In the genomic region with DNA sequence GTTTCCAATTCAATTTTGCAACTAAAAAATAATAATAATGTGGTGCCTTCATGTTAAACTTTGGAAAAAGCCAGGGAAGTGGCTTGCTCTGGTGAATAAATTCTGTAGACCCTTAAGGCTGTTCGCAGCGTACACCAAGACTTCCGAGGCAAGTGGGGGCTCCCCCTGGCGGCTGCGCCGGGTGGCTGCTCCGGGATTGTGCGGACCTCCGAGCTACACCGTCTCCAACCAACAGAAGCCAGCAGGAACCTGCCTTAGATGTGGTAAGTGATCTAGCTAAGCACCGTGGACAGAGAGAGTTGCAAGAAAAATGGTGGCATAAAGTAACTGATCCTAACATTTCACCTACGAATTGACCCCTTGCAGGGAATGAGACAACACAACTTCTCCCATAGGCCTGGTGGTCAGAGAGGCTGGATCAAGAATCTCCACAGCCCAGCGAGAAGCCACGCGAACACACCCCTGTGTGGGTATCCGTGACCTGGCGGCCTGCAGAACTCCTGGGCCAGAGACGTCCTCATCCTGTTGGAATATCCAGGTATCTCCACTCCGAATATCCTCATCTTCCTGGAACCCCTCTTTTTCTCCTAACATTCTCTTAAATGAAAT, we compare ENCODE assay signal across 9 cellular contexts.
A peak's percentile ranks its signal among the peaks of the same experiment; 100 is the strongest.
DNase-seq lines count a peak whose midpoint lies in the region; ATAC-seq, FAIRE-seq and TF ChIP-seq lines count a peak whose summit lies in the region.
"Had no signal": no experiment of that assay in that cellular context is flagged by ENCODE, and none has a peak within 500 bp of the region (broad histone marks: within the 10 kb centered on the region; RNA-seq: fewer than 3 reads in every experiment).

No MANE protein-coding gene starts in this region.

- H3K9me3 ChIP-seq in gastroesophageal sphincter (peaks cover 0 to 9% (median 0%) of the 10 kb centered on the region in 3 donors), neuronal stem cell (replicated peaks in 1 of 2; ENCODE audit: control insufficient read depth in 2 of 2, insufficient read depth in 1 of 2, low read depth in 1 of 2, low read length in 2 of 2) (peaks cover 3 to 7% of the 10 kb centered on the region in 2 donors), testis (no peaks in the 10 kb centered on the region)

- H3K36me3 ChIP-seq in gastroesophageal sphincter (no peaks in the 10 kb centered on the region), neuronal stem cell (replicated peaks in 1 of 2; ENCODE audit: control insufficient read depth in 2 of 2, insufficient read depth in 2 of 2, low read length in 2 of 2) (no peaks in the 10 kb centered on the region), testis (ENCODE audit: low read depth, missing control alignments) (no peaks in the 10 kb centered on the region)

- H3K27me3 Mint-ChIP-seq in activated T-helper 1 cell treated with anti-CD3 and anti-CD28 coated beads, Interleukin-12 subunit alpha, Interleukin-12 subunit beta, Interleukin-2, Interleukin-4 antibody, amounts not matched to agents 30 ng/mL and 10 ng/mL and 1 ng/mL, durations not matched to agents 14 hours and 24 hours and 36 hours (ENCODE audit: insufficient read depth) = peaks cover 13% of the 10 kb centered on the region

- no peak overlapping the region for H3K9ac ChIP-seq in neuronal stem cell (ENCODE audit: low read depth, low read length, poor library complexity)

- H4K8ac ChIP-seq in neuronal stem cell (ENCODE audit: low read depth, low read length) = no peak overlapping the region

- no peak overlapping the region for H2AFZ ChIP-seq in neuronal stem cell (ENCODE audit: low read length)

- H3K27me3 ChIP-seq in gastroesophageal sphincter (no peaks in the 10 kb centered on the region), neuronal stem cell (ENCODE audit: control insufficient read depth in 3 of 3, insufficient read depth in 3 of 3, low read depth in 1 of 3, low read length in 3 of 3) (peaks cover 0 to 5% (median 0%) of the 10 kb centered on the region in 3 experiments), testis (no peaks in the 10 kb centered on the region)

- H3K4me3 ChIP-seq in gastroesophageal sphincter = peak overlapping the region; percentile 20 to 47
- peak overlapping the region in 1 of 2 donors; percentile 72 for H3K4me3 ChIP-seq in neuronal stem cell (ENCODE audit: low read length in 2 of 2)
- H3K4me3 ChIP-seq in testis = peak overlapping the region; percentile 22 to 36

- no peak for FAIRE-seq in GM12892 (lab: Jason Lieb, UNC)
- FAIRE-seq: frontal cortex had no signal

- no peak overlapping the region for H3K18ac ChIP-seq in neuronal stem cell (ENCODE audit: low read length)

- H3K27ac ChIP-seq in gastroesophageal sphincter (no peak overlapping the region), neuronal stem cell (replicated peaks; ENCODE audit: low read length) (no peak overlapping the region), testis (no peak overlapping the region)

- no peak for TF ChIP-seq EP300 in gastroesophageal sphincter (IDR thresholded peaks at IDR 0.05)

- H3K4ac ChIP-seq in neuronal stem cell (ENCODE audit: low read length) = no peak overlapping the region

- H2BK120ac ChIP-seq in neuronal stem cell (ENCODE audit: low read depth, low read length) = no peak overlapping the region

- H2BK15ac ChIP-seq in neuronal stem cell (ENCODE audit: low read length) = no peak overlapping the region

- TF ChIP-seq POLR2A in GM12892 (IDR thresholded peaks at IDR 0.05; ENCODE audit: low read depth, low read length) = no peak
- no peak for TF ChIP-seq POLR2A in gastroesophageal sphincter (IDR thresholded peaks at IDR 0.05)
- TF ChIP-seq POLR2A in testis (IDR thresholded peaks at IDR 0.05) = no peak

- peak; percentile 83 to 92 (median 90) for TF ChIP-seq CTCF in gastroesophageal sphincter (IDR thresholded peaks at IDR 0.05)
- peak; percentile 66 to 84 (median 78) for TF ChIP-seq CTCF in testis (IDR thresholded peaks at IDR 0.05)

- H3K4me2 ChIP-seq in neuronal stem cell (ENCODE audit: insufficient read depth, low read length, poor library complexity, severe bottlenecking) = no peak overlapping the region

- H3K14ac ChIP-seq in neuronal stem cell (ENCODE audit: low read length) = no peak overlapping the region

- H3K4me1 ChIP-seq in gastroesophageal sphincter (no peaks in the 10 kb centered on the region), neuronal stem cell (ENCODE audit: control insufficient read depth in 2 of 2, insufficient read depth in 1 of 2, low read depth in 1 of 2, low read length in 2 of 2) (no peaks in the 10 kb centered on the region), testis (no peaks in the 10 kb centered on the region)

- no peak overlapping the region for H3K23ac ChIP-seq in neuronal stem cell (ENCODE audit: low read depth, low read length, poor library complexity)

- H4K91ac ChIP-seq in neuronal stem cell (ENCODE audit: low read depth, low read length, poor library complexity) = no peak overlapping the region

- H2BK5ac ChIP-seq in neuronal stem cell (ENCODE audit: low read length) = no peak overlapping the region

- H2BK12ac ChIP-seq in neuronal stem cell (ENCODE audit: low read length) = no peak overlapping the region

- DNase-seq in GM12892 (ENCODE audit: insufficient read length) (peak; percentile 23), NCI-H748 treated with DMSO at 0.1 percent for 48 hours (lab: John Stamatoyannopoulos, UW) (peak; percentile 11), neuronal stem cell (ENCODE audit: low spot score) (peak; percentile 61), testis (peak; percentile 92)
- DNase-seq in activated T-helper 1 cell treated with anti-CD3 and anti-CD28 coated beads, Interleukin-12 subunit alpha, Interleukin-12 subunit beta, Interleukin-2, Interleukin-4 antibody, amounts not matched to agents 30 ng/mL and 10 ng/mL and 1 ng/mL, durations not matched to agents 14 hours and 24 hours and 36 hours (ENCODE audit: low spot score) = peak; percentile 8

- H2AK5ac ChIP-seq in neuronal stem cell (ENCODE audit: low read depth, low read length) = no peak overlapping the region

- H3K9me3 Mint-ChIP-seq in activated T-helper 1 cell treated with anti-CD3 and anti-CD28 coated beads, Interleukin-12 subunit alpha, Interleukin-12 subunit beta, Interleukin-2, Interleukin-4 antibody, amounts not matched to agents 30 ng/mL and 10 ng/mL and 1 ng/mL, durations not matched to agents 14 hours and 24 hours and 36 hours = peaks cover 14% of the 10 kb centered on the region

- H3K36me3 Mint-ChIP-seq in activated T-helper 1 cell treated with anti-CD3 and anti-CD28 coated beads, Interleukin-12 subunit alpha, Interleukin-12 subunit beta, Interleukin-2, Interleukin-4 antibody, amounts not matched to agents 30 ng/mL and 10 ng/mL and 1 ng/mL, durations not matched to agents 14 hours and 24 hours and 36 hours (ENCODE audit: low read depth) = no peaks in the 10 kb centered on the region

- H3K27ac Mint-ChIP-seq in activated T-helper 1 cell treated with anti-CD3 and anti-CD28 coated beads, Interleukin-12 subunit alpha, Interleukin-12 subunit beta, Interleukin-2, Interleukin-4 antibody, amounts not matched to agents 30 ng/mL and 10 ng/mL and 1 ng/mL, durations not matched to agents 14 hours and 24 hours and 36 hours = no peak overlapping the region

- H3K4me3 Mint-ChIP-seq in activated T-helper 1 cell treated with anti-CD3 and anti-CD28 coated beads, Interleukin-12 subunit alpha, Interleukin-12 subunit beta, Interleukin-2, Interleukin-4 antibody, amounts not matched to agents 30 ng/mL and 10 ng/mL and 1 ng/mL, durations not matched to agents 14 hours and 24 hours and 36 hours = no peak overlapping the region

- intact Hi-C loops in activated T-helper 1 cell treated with anti-CD3 and anti-CD28 coated beads, Interleukin-12 subunit alpha, Interleukin-12 subunit beta, Interleukin-2, Interleukin-4 antibody, amounts not matched to agents 30 ng/mL and 10 ng/mL and 1 ng/mL, durations not matched to agents 14 hours and 24 hours and 36 hours (cut with micrococcal nuclease) = loop anchor here (2.0 kb wide), 1 partner anchor 213 kb away; no protein-coding TSS in a partner anchor
- intact Hi-C loops in testis (cut with DNase I; ENCODE audit: low total_unique reads) = no loop called here

- no peaks in the 10 kb centered on the region for H3K4me1 Mint-ChIP-seq in activated T-helper 1 cell treated with anti-CD3 and anti-CD28 coated beads, Interleukin-12 subunit alpha, Interleukin-12 subunit beta, Interleukin-2, Interleukin-4 antibody, amounts not matched to agents 30 ng/mL and 10 ng/mL and 1 ng/mL, durations not matched to agents 14 hours and 24 hours and 36 hours (ENCODE audit: low read depth)

- peak; percentile 95 for ATAC-seq in HG02610 (IDR thresholded peaks at IDR 0.05; ENCODE audit: unreplicated experiment)
- ATAC-seq in gastroesophageal sphincter = peak; percentile 89
- ATAC-seq in GM21717 (IDR thresholded peaks at IDR 0.05; ENCODE audit: unreplicated experiment) = no peak

- WGBS in gastroesophageal sphincter (ENCODE audit: low coverage in 1 of 2), 2 donors = 10 to 36% methylated on average over 2 to 5 of the region's 19 CpGs
- no CpG with 5 or more reads among the region's 19 CpGs for WGBS in neuronal stem cell (ENCODE audit: extremely low coverage in 2 of 2, insufficient read length in 2 of 2, insufficient replicate concordance in 1 of 2), 2 donors
- 26 to 30% methylated on average over 18 to 19 of the region's 19 CpGs for WGBS in testis, 2 donors

- H3K79me1 ChIP-seq in neuronal stem cell (ENCODE audit: low read depth, low read length) = no peaks in the 10 kb centered on the region

Comparison
In these comparisons a context has a peak if more than half of its experiments do, and no peak if none do; other contexts are left out.
1. DNase-seq: peak in every context shown above with its lines; median percentile 92 in testis; 61 in neuronal stem cell; 23 in GM12892; 11 in NCI-H748 treated with DMSO at 0.1 percent for 48 hours; 8 in activated T-helper 1 cell treated with anti-CD3 and anti-CD28 coated beads, Interleukin-12 subunit alpha, Interleukin-12 subunit beta, Interleukin-2, Interleukin-4 antibody, amounts not matched to agents 30 ng/mL and 10 ng/mL and 1 ng/mL, durations not matched to agents 14 hours and 24 hours and 36 hours.